8 cellular contexts compared by ENCODE assay signal in genomic region chr7:116528008-116528789, GRCh38. TPM values are rescaled to one million over a fixed set of nuclear protein-coding genes. Genes with fewer than 3 reads are reported as not detected.
A peak's percentile ranks its signal among the peaks of the same experiment; 100 is the strongest.
DNase-seq lines count a peak whose midpoint lies in the region; ATAC-seq and TF ChIP-seq lines count a peak whose summit lies in the region.

No MANE protein-coding gene starts in this region.

- DNase-seq in HuH-7.5 (ENCODE audit: low spot score) (peak; percentile 19), breast epithelium (ENCODE audit: low spot score in 2 of 2) (no peak), lower leg skin (ENCODE audit: low spot score in 2 of 2) (peak; percentile 84 to 93), upper lobe of left lung (peak in 1 of 2 donors; percentile 42), mesenteric fat pad (ENCODE audit: low spot score) (no peak), NCI-H1092 (lab: John Stamatoyannopoulos, UW) (no peak)
- no peak for DNase-seq in stimulated activated CD4-positive, alpha-beta T cell treated with anti-CD3 and anti-CD28 coated beads, Interleukin-4, amount 100 ng/mL, for 24 hours
- no peak for DNase-seq in activated naive CD4-positive, alpha-beta T cell (lab: John Stamatoyannopoulos, UW)

- TF ChIP-seq POLR2A in breast epithelium (IDR thresholded peaks at IDR 0.05) (no peak), lower leg skin (IDR thresholded peaks at IDR 0.05) (no peak), upper lobe of left lung (IDR thresholded peaks at IDR 0.05) (no peak)

- H3K4me3 ChIP-seq in breast epithelium (peak overlapping the region; percentile 66 to 82 (median 77)), lower leg skin (ENCODE audit: low read depth, poor library complexity, severe bottlenecking) (no peak overlapping the region), upper lobe of left lung (peak overlapping the region in 3 of 4 donors; percentile 52 to 71 (median 64))

- no peaks in the 10 kb centered on the region for H3K4me1 ChIP-seq in breast epithelium
- peaks cover 7 to 38% (median 34%) of the 10 kb centered on the region in 4 donors for H3K4me1 ChIP-seq in upper lobe of left lung

- no peaks in the 10 kb centered on the region for H3K27me3 ChIP-seq in breast epithelium
- H3K27me3 ChIP-seq in upper lobe of left lung = peaks cover 0 to 3% (median 0%) of the 10 kb centered on the region in 4 donors

- peak overlapping the region; percentile 87 to 92 for H3K27ac ChIP-seq in breast epithelium
- H3K27ac ChIP-seq in upper lobe of left lung = peak overlapping the region; percentile 89 to 99 (median 94)

- H3K36me3 ChIP-seq in breast epithelium (no peaks in the 10 kb centered on the region), upper lobe of left lung (peaks cover 0 to 18% (median 0%) of the 10 kb centered on the region in 4 donors)

- intact Hi-C loops in breast epithelium (cut with DNase I; ENCODE audit: low total_unique reads) (loop anchor here (10.0 kb wide), 1 partner anchor 57 kb away; no protein-coding TSS in a partner anchor), lower leg skin (cut with DNase I; ENCODE audit: low total_unique reads) (loop anchor here (10.0 kb wide), 1 partner anchor 273 kb away; no protein-coding TSS in a partner anchor)

- TF ChIP-seq CTCF in breast epithelium (IDR thresholded peaks at IDR 0.05) = no peak
- TF ChIP-seq CTCF in lower leg skin (IDR thresholded peaks at IDR 0.05) = no peak
- no peak for TF ChIP-seq CTCF in upper lobe of left lung (IDR thresholded peaks at IDR 0.05)

- no peaks in the 10 kb centered on the region for H3K9me3 ChIP-seq in breast epithelium
- no peaks in the 10 kb centered on the region for H3K9me3 ChIP-seq in upper lobe of left lung

- ATAC-seq in upper lobe of left lung (ENCODE audit: low FRiP score in 2 of 2) = peak in 1 of 2 donors; percentile 15

- TF ChIP-seq EP300 in upper lobe of left lung (IDR thresholded peaks at IDR 0.05) = no peak

- WGBS in lower leg skin, 2 donors = 17 to 19% methylated on average over 3 of the region's 3 CpGs
- 30 to 47% methylated on average over 3 of the region's 3 CpGs for WGBS in upper lobe of left lung, 2 donors

RNA-seq across cellular contexts. Expression of gene CAV1, which starts 3.4 kb away (rescaled TPM):
- total RNA-seq in breast epithelium (100 to 1,000 TPM; 117 to 729 (median 154) TPM), lower leg skin (100 to 1,000 TPM in 3 of 4 donors, 10 to 100 TPM in 1; 78.7 to 178 (median 139) TPM), upper lobe of left lung (100 to 1,000 TPM; 207 to 951 (median 552) TPM), mesenteric fat pad (473 TPM)

RNA-seq across cellular contexts. Expression of gene CAV2, which starts 28.7 kb away (rescaled TPM):
- total RNA-seq in breast epithelium = 100 to 1,000 TPM in 1 of 3 donors, 10 to 100 TPM in 2; 63.3 to 311 (median 97.6) TPM
- 10 to 100 TPM; 47.3 to 72.1 (median 67.7) TPM for total RNA-seq in lower leg skin
- total RNA-seq in upper lobe of left lung = 100 to 1,000 TPM in 5 of 6 donors, 10 to 100 TPM in 1; 56.6 to 385 (median 183) TPM
- 170 TPM for total RNA-seq in mesenteric fat pad

Comparison
In these comparisons a context has a peak if more than half of its experiments do, and no peak if none do; other contexts are left out.
1. DNase-seq: peak in HuH-7.5 (single experiment) and lower leg skin (2 of 2); none in breast epithelium (0 of 2), mesenteric fat pad (single experiment), NCI-H1092 (single experiment), stimulated activated CD4-positive, alpha-beta T cell treated with anti-CD3 and anti-CD28 coated beads, Interleukin-4, amount 100 ng/mL, for 24 hours (single experiment) and activated naive CD4-positive, alpha-beta T cell (0 of 4).